Comparison of ENCODE assay signal across 12 cellular contexts in genomic region chr6:144415835-144416237, GRCh38.
A peak's percentile ranks its signal among the peaks of the same experiment; 100 is the strongest.
DNase-seq lines count a peak whose midpoint lies in the region; TF ChIP-seq lines count a peak whose summit lies in the region.
"Had no signal": no experiment of that assay in that cellular context is flagged by ENCODE, and none has a peak within 500 bp of the region (broad histone marks: within the 10 kb centered on the region; RNA-seq: fewer than 3 reads in every experiment).

No MANE protein-coding gene starts in this region.

- H3K27me3 ChIP-seq in brain microvascular endothelial cell (replicated peaks) = no peaks in the 10 kb centered on the region
- H3K27me3 ChIP-seq: BLaER1 treated with 17β-estradiol and CSF1 and Interleukin-3, amounts not matched to agents 10 nM and 100 nM had no signal

- peaks cover 2% of the 10 kb centered on the region; the same call in 1 of the 2 replicates for H3K27me3 Mint-ChIP-seq in HFFc6 (ENCODE audit: insufficient read depth)
- H3K27me3 Mint-ChIP-seq: IgD-negative memory B cell had no signal

- H3K27ac Mint-ChIP-seq in HFFc6 = peak overlapping the region; percentile 85

- TF ChIP-seq CTCF in HFFc6 (IDR thresholded peaks at IDR 0.05) = no peak
- no peak for TF ChIP-seq CTCF in brain microvascular endothelial cell (IDR thresholded peaks at IDR 0.05; ENCODE audit: low read depth, low read length, missing control alignments)

- H3K4me3 ChIP-seq in brain microvascular endothelial cell (ENCODE audit: low read depth, low read length) = no peak overlapping the region
- H3K4me3 ChIP-seq: BLaER1 treated with 17β-estradiol and CSF1 and Interleukin-3, amounts not matched to agents 10 nM and 100 nM; prostate gland had no signal

- peak overlapping the region; percentile 85 for H3K27ac ChIP-seq in brain microvascular endothelial cell
- H3K27ac ChIP-seq: BLaER1 treated with 17β-estradiol and CSF1 and Interleukin-3, amounts not matched to agents 10 nM and 100 nM; prostate gland had no signal

- H3K36me3 ChIP-seq in brain microvascular endothelial cell (replicated peaks) = no peaks in the 10 kb centered on the region
- H3K36me3 ChIP-seq: prostate gland had no signal

- H3K4me1 Mint-ChIP-seq in HFFc6 (ENCODE audit: low read depth) = peaks cover 61% of the 10 kb centered on the region

- peak overlapping the region; percentile 71 for H3K4me3 Mint-ChIP-seq in HFFc6

- H3K9me3 Mint-ChIP-seq in HFFc6 = no peaks in the 10 kb centered on the region
- H3K9me3 Mint-ChIP-seq: IgD-negative memory B cell had no signal

- in situ Hi-C loops in ACHN (cut with HindIII; ENCODE audit: low pct_ligation_motif_present, low pct_unique_long_range_greater_than_20kb, low sequenced_read_pairs) (no loop called here), brain microvascular endothelial cell (cut with HindIII; ENCODE audit: low pct_ligation_motif_present, low sequenced_read_pairs) (no loop called here)

- H3K36me3 Mint-ChIP-seq in HFFc6 (ENCODE audit: low read depth) = peaks cover 11% of the 10 kb centered on the region

- DNase-seq in ACHN (peak; percentile 8), HFFc6 (peak; percentile 82), brain microvascular endothelial cell (peak; percentile 86), kidney tubule cell (ENCODE audit: low spot score) (peak; percentile 91), NCI-H128 (lab: John Stamatoyannopoulos, UW; ENCODE audit: unreplicated experiment) (no peak), NCI-H2196 treated with DMSO at 0.1 percent for 48 hours (lab: John Stamatoyannopoulos, UW; ENCODE audit: unreplicated experiment) (no peak), DMS53 treated with DMSO at 0.1 percent for 48 hours (lab: John Stamatoyannopoulos, UW; ENCODE audit: unreplicated experiment) (no peak)
- no peak for DNase-seq in stimulated activated CD4-positive, alpha-beta T cell treated with anti-CD3 and anti-CD28 coated beads, Interleukin-1b, Interleukin-23, amount 100 ng/mL, for 48 hours
- DNase-seq: NCI-H2081 treated with DMSO at 0.1 percent for 48 hours had no signal

Comparison
In these comparisons a context has a peak if more than half of its experiments do, and no peak if none do; other contexts are left out.
1. DNase-seq: peak in ACHN (single experiment), HFFc6 (single experiment), brain microvascular endothelial cell (single experiment) and kidney tubule cell (single experiment); none in NCI-H128 (single experiment), NCI-H2196 treated with DMSO at 0.1 percent for 48 hours (single experiment), stimulated activated CD4-positive, alpha-beta T cell treated with anti-CD3 and anti-CD28 coated beads, Interleukin-1b, Interleukin-23, amount 100 ng/mL, for 48 hours (single experiment) and DMS53 treated with DMSO at 0.1 percent for 48 hours (single experiment).